In genomic region chr13:31706105-31706504, GRCh38 we compare ENCODE assay signal across 22 cellular contexts. TPM values are rescaled to one million over a fixed set of nuclear protein-coding genes. Genes with fewer than 3 reads are reported as not detected.
"Had no signal": no experiment of that assay in that cellular context is flagged by ENCODE, and none has a peak within 500 bp of the region (broad histone marks: within the 10 kb centered on the region; RNA-seq: fewer than 3 reads in every experiment).

No MANE protein-coding gene starts in this region.

- H3K9me3 ChIP-seq: SK-N-SH had no signal

- DNase-seq: IMR-90, Karpas-422, KG1, MM.1S, NCI-H1092 treated with DMSO at 0.1 percent for 48 hours, NCI-H1436, NCI-H187, NCI-H2029, NCI-H2081 treated with DMSO at 0.1 percent for 48 hours, NCI-H2171, NCI-H226, NCI-H446, NCI-H510A, NCI-H524 treated with DMSO at 0.1 percent for 48 hours, NCI-H69, NCI-H774, RPMI8226, SHP77, SK-N-SH had no signal

- H3K9ac ChIP-seq: SK-N-SH had no signal

- FAIRE-seq: RCC 7860 had no signal

- H3K4me2 ChIP-seq: SK-N-SH had no signal

RNA-seq across cellular contexts. Expression of gene RXFP2, which starts 33.2 kb away (rescaled TPM):
- total RNA-seq: HT-29, IMR-90, SK-MEL-5 had no signal
- polyA plus RNA-seq: IMR-90, SK-N-SH had no signal
